ENCODE assay signal across 13 cellular contexts in genomic region chr16:47888142-47888541, GRCh38.
DNase-seq lines count a peak whose midpoint lies in the region; FAIRE-seq and TF ChIP-seq lines count a peak whose summit lies in the region.
"Had no signal": no experiment of that assay in that cellular context is flagged by ENCODE, and none has a peak within 500 bp of the region (broad histone marks: within the 10 kb centered on the region; RNA-seq: fewer than 3 reads in every experiment).

No MANE protein-coding gene starts in this region.

- DNase-seq in AG04449 (ENCODE audit: low read depth, low spot score) (peak; percentile 37), bronchial epithelial cell (ENCODE audit: low read depth) (peak; percentile 62), left kidney (ENCODE audit: low read depth, low spot score) (peak; percentile 40), right atrium auricular region (ENCODE audit: low spot score) (no peak), activated gamma-delta T cell (lab: John Stamatoyannopoulos, UW) (no peak), DMS53 (lab: John Stamatoyannopoulos, UW) (no peak)
- DNase-seq in stimulated activated naive CD4-positive, alpha-beta T cell treated with Interleukin-2 at 50 U/mL for 16 hours (lab: John Stamatoyannopoulos, UW), result no peak
- DNase-seq: stimulated activated CD4-positive, alpha-beta T cell treated with anti-CD3 and anti-CD28 coated beads, Interleukin-4, amount 100 ng/mL, for 4 hours; testis had no signal

- TF ChIP-seq CTCF in AG04449 (IDR thresholded peaks at IDR 0.05; ENCODE audit: insufficient read depth, low read length, missing control alignments) (no peak), bronchial epithelial cell (IDR thresholded peaks at IDR 0.05; ENCODE audit: insufficient read depth, low read length, severe bottlenecking) (no peak), right atrium auricular region (IDR thresholded peaks at IDR 0.05) (no peak)

- CTCF ChIA-PET in AG04449 (lab: Yijun Ruan, JAX), result interaction anchor here (1.4 to 1.5 kb wide), 2 partner anchors 19 to 167 kb away, joined by 3 to 4 read pairs; no protein-coding TSS in a partner anchor

- H3K27me3 ChIP-seq in HUES6 (ENCODE audit: control insufficient read depth, insufficient read depth, low read length) (no peaks in the 10 kb centered on the region), bronchial epithelial cell (ENCODE audit: control insufficient read depth, insufficient read depth, low read length) (no peaks in the 10 kb centered on the region), right atrium auricular region (no peaks in the 10 kb centered on the region)
- H3K27me3 ChIP-seq: BLaER1, testis had no signal

- H3K4me3 ChIP-seq in AG04449 (ENCODE audit: low read depth, low read length) (no peak overlapping the region), HUES6 (ENCODE audit: low read depth, low read length) (peak overlapping the region; percentile 28; the same call in 1 of the 2 replicates), bronchial epithelial cell (ENCODE audit: low read depth, low read length) (no peak overlapping the region), right atrium auricular region (no peak overlapping the region)
- H3K4me3 ChIP-seq: BLaER1, coronary artery, testis had no signal

- H3K9me3 ChIP-seq in HUES6 (ENCODE audit: control insufficient read depth, insufficient read depth, low read depth, low read length) (peaks cover 5% of the 10 kb centered on the region; the same call in 1 of the 2 replicates), right atrium auricular region (no peaks in the 10 kb centered on the region)
- H3K9me3 ChIP-seq: BLaER1, neutrophil, testis had no signal

- H3K27ac ChIP-seq in HUES6 (ENCODE audit: low read depth, low read length) (peak overlapping the region; percentile 91; the same call in 1 of the 2 replicates), right atrium auricular region (no peak overlapping the region)
- H3K27ac ChIP-seq: BLaER1, coronary artery, neutrophil, testis had no signal

- POLR2A ChIA-PET in AG04449 (lab: Yijun Ruan, JAX), result no interaction called here

- peak overlapping the region; percentile 85 for H3K9ac ChIP-seq in HUES6 (ENCODE audit: low read length)
- H3K9ac ChIP-seq: BLaER1 had no signal

- H3K4me1 ChIP-seq in HUES6 (ENCODE audit: control insufficient read depth, insufficient read depth, low read length) (peaks cover 53% of the 10 kb centered on the region), right atrium auricular region (no peaks in the 10 kb centered on the region)
- H3K4me1 ChIP-seq: BLaER1 had no signal

- no peak for FAIRE-seq in bronchial epithelial cell (lab: Jason Lieb, UNC)

- H3K36me3 ChIP-seq in HUES6 (ENCODE audit: control insufficient read depth, insufficient read depth, low read length), result no peaks in the 10 kb centered on the region
- no peaks in the 10 kb centered on the region for H3K36me3 ChIP-seq in bronchial epithelial cell (ENCODE audit: control insufficient read depth, insufficient read depth, low read length)
- no peaks in the 10 kb centered on the region for H3K36me3 ChIP-seq in right atrium auricular region
- H3K36me3 ChIP-seq: BLaER1, neutrophil had no signal

Comparison
In these comparisons a context has a peak if more than half of its experiments do, and no peak if none do; other contexts are left out.
1. DNase-seq: peak in AG04449 (single experiment), bronchial epithelial cell (single experiment) and left kidney (single experiment); none in right atrium auricular region (single experiment), activated gamma-delta T cell (single experiment), DMS53 (single experiment) and stimulated activated naive CD4-positive, alpha-beta T cell treated with Interleukin-2 at 50 U/mL for 16 hours (single experiment).